8 cellular contexts compared by ENCODE assay signal in the genomic region with DNA sequence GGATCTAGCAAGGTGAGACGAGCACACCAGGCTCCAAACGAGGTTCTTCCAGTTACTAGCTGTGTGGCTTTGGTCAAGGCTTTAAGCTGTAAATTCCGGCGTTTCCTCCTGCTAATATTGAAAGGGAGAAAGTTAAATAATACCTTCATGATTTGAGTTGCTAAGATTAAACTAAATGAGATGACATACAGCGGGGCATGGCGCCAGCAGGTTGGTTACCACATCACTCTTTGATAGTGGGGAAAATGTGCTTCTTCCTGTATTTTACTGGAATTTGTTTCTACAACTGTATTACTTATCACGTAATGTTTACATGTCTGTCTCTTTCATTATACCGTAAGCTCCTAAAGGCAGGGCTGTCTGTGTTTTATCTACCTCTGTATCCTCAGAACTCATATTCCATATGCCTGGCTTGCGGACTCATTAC. TPM values are rescaled to one million over a fixed set of nuclear protein-coding genes. Genes with fewer than 3 reads are reported as not detected.
A peak's percentile ranks its signal among the peaks of the same experiment; 100 is the strongest.
DNase-seq lines count a peak whose midpoint lies in the region; ATAC-seq and TF ChIP-seq lines count a peak whose summit lies in the region.

No MANE protein-coding gene starts in this region.

- peak overlapping the region; percentile 100 for H3K27ac ChIP-seq in DND-41 (ENCODE audit: low read length)
- peak overlapping the region; percentile 54; the same call in 1 of the 2 replicates for H3K27ac ChIP-seq in MM.1S (ENCODE audit: low read length)
- H3K27ac ChIP-seq in dorsolateral prefrontal cortex = peak overlapping the region in 51 of 59 donors; percentile 54 to 99 (median 90)

- H3K27me3 ChIP-seq in DND-41 (ENCODE audit: insufficient read depth, low read length, poor library complexity) (no peaks in the 10 kb centered on the region), MM.1S (replicated peaks; ENCODE audit: insufficient read depth, low read length) (no peaks in the 10 kb centered on the region), dorsolateral prefrontal cortex (no peaks in the 10 kb centered on the region), mucosa of stomach (ENCODE audit: control insufficient read depth, insufficient read depth, low read length) (no peaks in the 10 kb centered on the region)

- H3K9me2 ChIP-seq in MM.1S (replicated peaks; ENCODE audit: insufficient read depth, low read length) = no peaks in the 10 kb centered on the region

- H3K9me3 ChIP-seq in DND-41 (ENCODE audit: insufficient read depth, low read length, severe bottlenecking) (no peaks in the 10 kb centered on the region), MM.1S (replicated peaks; ENCODE audit: insufficient read depth, low read length) (no peaks in the 10 kb centered on the region), mucosa of stomach (ENCODE audit: control insufficient read depth, low read length) (no peaks in the 10 kb centered on the region)

- H3K9ac ChIP-seq in DND-41 (ENCODE audit: low read depth, low read length) (peak overlapping the region; percentile 84), MM.1S (ENCODE audit: low read length) (peak overlapping the region; percentile 89), mucosa of stomach (ENCODE audit: low read length) (peak overlapping the region; percentile 79)

- no peaks in the 10 kb centered on the region for H3F3A ChIP-seq in MM.1S (ENCODE audit: insufficient read depth, low read length)

- H3K4me1 ChIP-seq in DND-41 (ENCODE audit: insufficient read depth, low read length) = peaks cover 56% of the 10 kb centered on the region
- peaks cover 8% of the 10 kb centered on the region for H3K4me1 ChIP-seq in MM.1S (ENCODE audit: low read length)
- H3K4me1 ChIP-seq in mucosa of stomach (ENCODE audit: control insufficient read depth, insufficient read depth, low read length) = peaks cover 3% of the 10 kb centered on the region

- peaks cover 37% of the 10 kb centered on the region for H3K36me3 ChIP-seq in DND-41 (ENCODE audit: insufficient read depth, low read length)
- H3K36me3 ChIP-seq in MM.1S (replicated peaks; ENCODE audit: insufficient read depth, low read length) = no peaks in the 10 kb centered on the region
- no peaks in the 10 kb centered on the region for H3K36me3 ChIP-seq in mucosa of stomach (ENCODE audit: control insufficient read depth, insufficient read depth, low read length)

- H3K4me2 ChIP-seq in DND-41 (ENCODE audit: insufficient read depth, low read length) = peak overlapping the region; percentile 86
- H3K4me2 ChIP-seq in MM.1S (ENCODE audit: low read depth, low read length) = peak overlapping the region; percentile 83

- H4K20me1 ChIP-seq in DND-41 (ENCODE audit: insufficient read depth, low read length) (no peaks in the 10 kb centered on the region), MM.1S (ENCODE audit: insufficient read depth, low read length) (no peaks in the 10 kb centered on the region)

- H2AFZ ChIP-seq in DND-41 (ENCODE audit: low read depth, low read length) (peak overlapping the region; percentile 99), MM.1S (ENCODE audit: low read length) (peak overlapping the region; percentile 95)

- DNase-seq in DND-41 = no peak
- DNase-seq in MM.1S = no peak
- peak in 2 of 10 donors; percentile 20 to 35 for DNase-seq in dorsolateral prefrontal cortex
- DNase-seq in stimulated activated CD4-positive, alpha-beta T cell treated with anti-CD3 and anti-CD28 coated beads, Interleukin-1b, Interleukin-23, amount 100 ng/mL, for 48 hours = no peak

- H3K79me2 ChIP-seq in DND-41 (ENCODE audit: insufficient read depth, low read length) = peaks cover 54% of the 10 kb centered on the region
- peaks cover 36% of the 10 kb centered on the region for H3K79me2 ChIP-seq in MM.1S (ENCODE audit: low read length)

- ATAC-seq in DND-41 (ENCODE audit: insufficient read depth, low read depth) (0 out of 3 replicates have a peak, but pooled peaks have one; percentile 0), GM19023 (IDR thresholded peaks at IDR 0.05; ENCODE audit: unreplicated experiment) (no peak), GM19328 (IDR thresholded peaks at IDR 0.05; ENCODE audit: unreplicated experiment) (no peak), HG03469 (IDR thresholded peaks at IDR 0.05; ENCODE audit: unreplicated experiment) (no peak)

- H3K4me3 ChIP-seq in DND-41 (ENCODE audit: low read depth in 1 of 2, low read length in 2 of 2) (peak overlapping the region; percentile 71 to 82), MM.1S (ENCODE audit: low read length) (peak overlapping the region; percentile 76), dorsolateral prefrontal cortex (peak overlapping the region; percentile 65 to 98 (median 88)), mucosa of stomach (ENCODE audit: low read length) (peak overlapping the region; percentile 49)

- intact Hi-C loops in dorsolateral prefrontal cortex (cut with DNase I) = no loop called here

- TF ChIP-seq CTCF in DND-41 (IDR thresholded peaks at IDR 0.05; ENCODE audit: borderline replicate concordance, extremely low read depth, low read length, poor library complexity, severe bottlenecking) (no peak), MM.1S (IDR thresholded peaks at IDR 0.05; ENCODE audit: low read length) (no peak), dorsolateral prefrontal cortex (IDR thresholded peaks at IDR 0.05 in 54 of 56, conservative IDR thresholded peaks at IDR 0.05 in 2 of 56; ENCODE audit: low read depth in 1 of 56, partially characterized antibody in 56 of 56) (no peak)

RNA-seq across cellular contexts. Expression of a gene that starts 0.6 kb away (rescaled TPM):
- 10 to 100 TPM; 14.7 to 37.9 (median 25.3) TPM for total RNA-seq in dorsolateral prefrontal cortex

RNA-seq across cellular contexts. Expression of a gene that starts 11.7 kb away (rescaled TPM):
- 10 to 100 TPM; 52.9 to 88.0 (median 72.2) TPM for total RNA-seq in dorsolateral prefrontal cortex

RNA-seq across cellular contexts. Expression of a gene that starts 34.8 kb away (rescaled TPM):
- total RNA-seq in dorsolateral prefrontal cortex = 100 to 1,000 TPM in 69 of 120 experiments, 10 to 100 TPM in 51; 48.5 to 145 (median 105) TPM
